Comparison of ENCODE assay signal across 29 cellular contexts in genomic region chr2:196041786-196042185, GRCh38. TPM values are rescaled to one million over a fixed set of nuclear protein-coding genes. Genes with fewer than 3 reads are reported as not detected.
"Had no signal": no experiment of that assay in that cellular context is flagged by ENCODE, and none has a peak within 500 bp of the region (broad histone marks: within the 10 kb centered on the region; RNA-seq: fewer than 3 reads in every experiment).

No MANE protein-coding gene starts in this region.

- DNase-seq: hypothalamus; immature natural killer cell; kidney; left colon; left lung; lower lobe of right lung; mammary epithelial cell; mesenchymal stem cell; naive thymus-derived CD4-positive, alpha-beta T cell; nucleus accumbens; pancreas; posterior cingulate gyrus; retina; right cardiac atrium; stimulated activated CD4-positive, alpha-beta T cell treated with anti-CD3 and anti-CD28 coated beads, Interleukin-12 subunit alpha, Interleukin-12 subunit beta, amount 100 ng/mL, for 4 hours; stimulated activated CD4-positive, alpha-beta T cell treated with anti-CD3 and anti-CD28 coated beads, Interleukin-15, amount 100 ng/mL, for 24 hours; stimulated activated CD4-positive, alpha-beta T cell treated with anti-CD3 and anti-CD28 coated beads, Interleukin-2, amount 100 ng/mL, for 24 hours; stimulated activated CD4-positive, alpha-beta T cell treated with anti-CD3 and anti-CD28 coated beads, Interleukin-4, amount 100 ng/mL, for 1 hour; stimulated activated naive B cell treated with anti-CD40 and anti-IgM and Interleukin-4, amounts not matched to agents 10 μg/mL and 1 μg/mL and 100 μg/mL, for 72 hours; stimulated activated naive CD8-positive, alpha-beta T cell treated with anti-CD3 and anti-CD28 coated beads, Interleukin-15, Interleukin-2, amounts not matched to agents 100 U/mL and 50 U/mL, for 24 hours; stomach; testis; thyroid gland; transverse colon; upper lobe of left lung had no signal

- H3K27ac ChIP-seq: left lung, lower lobe of right lung, pancreas, prostate gland, skin epidermis, stomach, testis, thyroid gland, transverse colon, upper lobe of left lung, vagina had no signal

- H3K27me3 ChIP-seq: left lung, pancreas, stomach, testis, thyroid gland, transverse colon, upper lobe of left lung, vagina had no signal

- ATAC-seq: left colon; left lung; lower lobe of right lung; naive thymus-derived CD4-positive, alpha-beta T cell; pancreas; right cardiac atrium; sciatic nerve; stimulated activated naive B cell treated with anti-CD40 and anti-IgM and Interleukin-4, amounts not matched to agents 10 μg/mL and 1 μg/mL and 100 μg/mL, for 72 hours; stimulated activated naive CD8-positive, alpha-beta T cell treated with anti-CD3 and anti-CD28 coated beads, Interleukin-15, Interleukin-2, amounts not matched to agents 100 U/mL and 50 U/mL, for 24 hours had no signal

- H3K4me1 ChIP-seq: left lung, lower lobe of right lung, pancreas, prostate gland, stomach, testis, thyroid gland, transverse colon, upper lobe of left lung, vagina had no signal

- H3K4me3 ChIP-seq: left lung, lower lobe of right lung, pancreas, prostate gland, skin epidermis, stomach, testis, thyroid gland, transverse colon, upper lobe of left lung, vagina had no signal

RNA-seq across cellular contexts. Expression of gene DNAH7, which starts 26.9 kb away (rescaled TPM):
- total RNA-seq: naive thymus-derived CD4-positive, alpha-beta T cell had no signal
- polyA plus RNA-seq: naive thymus-derived CD4-positive, alpha-beta T cell had no signal
